Comparison of ENCODE assay signal across 8 cellular contexts in the genomic region with DNA sequence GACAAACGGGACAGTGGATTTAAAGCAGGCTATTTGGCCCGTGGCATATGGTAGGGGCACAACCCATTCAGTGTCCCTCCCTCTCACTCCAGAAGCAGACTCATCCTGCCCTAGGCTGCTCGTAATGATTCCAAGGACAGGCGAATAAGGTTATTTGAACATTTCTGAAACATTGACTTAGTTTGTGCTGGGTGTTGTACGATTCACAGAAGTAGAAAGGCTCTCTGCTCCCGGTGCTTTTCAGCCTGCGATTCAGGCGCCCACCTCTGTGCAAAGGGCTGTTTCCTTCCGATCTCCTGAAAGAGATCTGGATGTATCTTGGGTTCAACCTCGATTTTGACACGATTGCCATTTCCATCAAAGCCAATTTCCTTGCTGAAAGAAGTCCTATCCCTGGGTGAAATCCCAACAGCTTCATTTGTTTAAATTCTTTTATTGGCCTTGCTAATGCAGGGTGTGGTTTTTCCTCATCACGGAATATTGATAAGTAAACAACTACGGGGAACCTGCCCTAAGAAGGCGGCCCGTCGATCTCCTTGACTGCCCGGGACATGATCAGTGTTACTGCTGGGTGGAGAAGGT. TPM values are rescaled to one million over a fixed set of nuclear protein-coding genes. Genes with fewer than 3 reads are reported as not detected.
A peak's percentile ranks its signal among the peaks of the same experiment; 100 is the strongest.
DNase-seq lines count a peak whose midpoint lies in the region; ATAC-seq and TF ChIP-seq lines count a peak whose summit lies in the region.

No MANE protein-coding gene starts in this region.

- H3K27me3 ChIP-seq in right atrium auricular region: no peaks in the 10 kb centered on the region
- H3K27me3 ChIP-seq in iPS-18a (ENCODE audit: control insufficient read depth, insufficient read depth, low read length): peaks cover 22% of the 10 kb centered on the region

- DNase-seq in right atrium auricular region (ENCODE audit: low spot score) (no peak), cardiac septum (ENCODE audit: low spot score) (no peak), H4 (ENCODE audit: low spot score) (no peak), GM19240 (ENCODE audit: insufficient read length, low spot score) (no peak)
- no peak for DNase-seq in activated CD8-positive, alpha-beta T cell treated with anti-CD3 and anti-CD28 coated beads, Interleukin-2, amount 10 ng/mL, durations not matched to agents 7 days and 5 days
- no peak for DNase-seq in stimulated activated effector memory CD8-positive, alpha-beta T cell treated with anti-CD3 and anti-CD28 coated beads, Interleukin-12 subunit alpha, Interleukin-12 subunit beta, amount 100 ng/mL, for 72 hours (ENCODE audit: low spot score in 2 of 2)

- H3K27me3 Mint-ChIP-seq in activated CD8-positive, alpha-beta T cell treated with anti-CD3 and anti-CD28 coated beads, Interleukin-2, amount 10 ng/mL, durations not matched to agents 7 days and 5 days (ENCODE audit: low read depth): peaks cover 48% of the 10 kb centered on the region

- intact Hi-C loops in cardiac septum (cut with DNase I): loop anchor here (5.0 to 10.0 kb wide), 2 partner anchors 145 to 333 kb away; partner anchors contain the start of gene FDX1

- no peak overlapping the region for H3K27ac Mint-ChIP-seq in activated CD8-positive, alpha-beta T cell treated with anti-CD3 and anti-CD28 coated beads, Interleukin-2, amount 10 ng/mL, durations not matched to agents 7 days and 5 days
- peak overlapping the region; percentile 66 for H3K27ac Mint-ChIP-seq in stimulated activated effector memory CD8-positive, alpha-beta T cell treated with anti-CD3 and anti-CD28 coated beads, Interleukin-12 subunit alpha, Interleukin-12 subunit beta, amount 100 ng/mL, for 72 hours

- no peaks in the 10 kb centered on the region for H3K36me3 Mint-ChIP-seq in activated CD8-positive, alpha-beta T cell treated with anti-CD3 and anti-CD28 coated beads, Interleukin-2, amount 10 ng/mL, durations not matched to agents 7 days and 5 days (ENCODE audit: low read depth)
- no peaks in the 10 kb centered on the region for H3K36me3 Mint-ChIP-seq in stimulated activated effector memory CD8-positive, alpha-beta T cell treated with anti-CD3 and anti-CD28 coated beads, Interleukin-12 subunit alpha, Interleukin-12 subunit beta, amount 100 ng/mL, for 72 hours

- POLR2A ChIA-PET in activated CD8-positive, alpha-beta T cell treated with anti-CD3 and anti-CD28 coated beads, Interleukin-2, amount 10 ng/mL, durations not matched to agents 7 days and 5 days (lab: Charles Lee): interaction anchor here (1.3 kb wide), 1 partner anchor 14 kb away, joined by 4 read pairs; no protein-coding TSS in a partner anchor

- no peak for ATAC-seq in activated CD8-positive, alpha-beta T cell treated with anti-CD3 and anti-CD28 coated beads, Interleukin-2, amount 10 ng/mL, durations not matched to agents 7 days and 5 days
- ATAC-seq in stimulated activated effector memory CD8-positive, alpha-beta T cell treated with anti-CD3 and anti-CD28 coated beads, Interleukin-12 subunit alpha, Interleukin-12 subunit beta, amount 100 ng/mL, for 72 hours: no peak
- no peak for ATAC-seq in GM19397 (IDR thresholded peaks at IDR 0.05; ENCODE audit: unreplicated experiment)

- TF ChIP-seq CTCF in right atrium auricular region (IDR thresholded peaks at IDR 0.05): no peak

- H3K9me3 Mint-ChIP-seq in activated CD8-positive, alpha-beta T cell treated with anti-CD3 and anti-CD28 coated beads, Interleukin-2, amount 10 ng/mL, durations not matched to agents 7 days and 5 days (ENCODE audit: insufficient read depth): no peaks in the 10 kb centered on the region
- no peaks in the 10 kb centered on the region for H3K9me3 Mint-ChIP-seq in stimulated activated effector memory CD8-positive, alpha-beta T cell treated with anti-CD3 and anti-CD28 coated beads, Interleukin-12 subunit alpha, Interleukin-12 subunit beta, amount 100 ng/mL, for 72 hours

- H3K9me3 ChIP-seq in right atrium auricular region: no peaks in the 10 kb centered on the region
- H3K9me3 ChIP-seq in iPS-18a (ENCODE audit: control insufficient read depth, low read depth, low read length): no peaks in the 10 kb centered on the region

- H3K27ac ChIP-seq in right atrium auricular region (peak overlapping the region; percentile 92 to 98), iPS-18a (ENCODE audit: low read length) (no peak overlapping the region)

- CTCF ChIA-PET in activated CD8-positive, alpha-beta T cell treated with anti-CD3 and anti-CD28 coated beads, Interleukin-2, amount 10 ng/mL, durations not matched to agents 7 days and 5 days (lab: Charles Lee): interaction anchor here (1.2 to 1.4 kb wide), 4 partner anchors 15 to 151 kb away, joined by 3 to 4 read pairs (median 4); no protein-coding TSS in a partner anchor

- peaks cover 0 to 24% of the 10 kb centered on the region in 2 donors for H3K4me1 ChIP-seq in right atrium auricular region
- peaks cover 15% of the 10 kb centered on the region for H3K4me1 ChIP-seq in iPS-18a (ENCODE audit: control insufficient read depth, low read depth, low read length)

- H3K4me3 ChIP-seq in right atrium auricular region: peak overlapping the region; percentile 73 to 88
- H3K4me3 ChIP-seq in iPS-18a (ENCODE audit: low read length): peak overlapping the region; percentile 74

- peak overlapping the region; percentile 47 for H3K9ac ChIP-seq in iPS-18a (ENCODE audit: low read length)

- peaks cover 12% of the 10 kb centered on the region for H3K4me1 Mint-ChIP-seq in activated CD8-positive, alpha-beta T cell treated with anti-CD3 and anti-CD28 coated beads, Interleukin-2, amount 10 ng/mL, durations not matched to agents 7 days and 5 days (ENCODE audit: low read depth)
- no peaks in the 10 kb centered on the region for H3K4me1 Mint-ChIP-seq in stimulated activated effector memory CD8-positive, alpha-beta T cell treated with anti-CD3 and anti-CD28 coated beads, Interleukin-12 subunit alpha, Interleukin-12 subunit beta, amount 100 ng/mL, for 72 hours

- peak overlapping the region; percentile 72 for H3K4me3 Mint-ChIP-seq in activated CD8-positive, alpha-beta T cell treated with anti-CD3 and anti-CD28 coated beads, Interleukin-2, amount 10 ng/mL, durations not matched to agents 7 days and 5 days
- H3K4me3 Mint-ChIP-seq in stimulated activated effector memory CD8-positive, alpha-beta T cell treated with anti-CD3 and anti-CD28 coated beads, Interleukin-12 subunit alpha, Interleukin-12 subunit beta, amount 100 ng/mL, for 72 hours: peak overlapping the region; percentile 68

- H3K36me3 ChIP-seq in right atrium auricular region (no peaks in the 10 kb centered on the region), iPS-18a (ENCODE audit: control insufficient read depth, low read depth, low read length) (no peaks in the 10 kb centered on the region)

RNA-seq across cellular contexts. Expression of gene ZC3H12C, which starts 1.1 kb away (rescaled TPM):
- 10 to 100 TPM; 12.7 to 14.7 TPM for total RNA-seq in right atrium auricular region
- 20.0 TPM for total RNA-seq in cardiac septum
- total RNA-seq in activated CD8-positive, alpha-beta T cell treated with anti-CD3 and anti-CD28 coated beads, Interleukin-2, amount 10 ng/mL, durations not matched to agents 7 days and 5 days: under 1 TPM; 0.08 to 0.18 TPM
- 3.0 and 4.5 TPM in 2 replicates for total RNA-seq in H4 (2014; rRNA removed; shearing (Covaris generic))
